Comparison of ENCODE assay signal across 16 cellular contexts in genomic region chr1:15173863-15174614, GRCh38. TPM values are rescaled to one million over a fixed set of nuclear protein-coding genes. Genes with fewer than 3 reads are reported as not detected.
A peak's percentile ranks its signal among the peaks of the same experiment; 100 is the strongest.
DNase-seq lines count a peak whose midpoint lies in the region; ATAC-seq and TF ChIP-seq lines count a peak whose summit lies in the region.
"Had no signal": no experiment of that assay in that cellular context is flagged by ENCODE, and none has a peak within 500 bp of the region (broad histone marks: within the 10 kb centered on the region; RNA-seq: fewer than 3 reads in every experiment).

No MANE protein-coding gene starts in this region.

- H3K27me3 ChIP-seq in HCT116 (ENCODE audit: insufficient read depth, low read length) (no peaks in the 10 kb centered on the region), colonic mucosa (no peaks in the 10 kb centered on the region), spleen (replicated peaks in 1 of 7) (peaks cover 0 to 7% (median 0%) of the 10 kb centered on the region in 7 donors)
- H3K27me3 ChIP-seq: brain microvascular endothelial cell had no signal

- intact Hi-C loops in HCT116 (cut with micrococcal nuclease) = no loop called here
- intact Hi-C loops in colonic mucosa (cut with DNase I) = no loop called here
- intact Hi-C loops in spleen (cut with DNase I; ENCODE audit: low total_unique reads) = no loop called here

- no peaks in the 10 kb centered on the region for H3K27me3 Mint-ChIP-seq in nephron progenitor cell (ENCODE audit: low read depth, poor library complexity)
- H3K27me3 Mint-ChIP-seq: progenitor cell of endocrine pancreas had no signal

- H3K4me2 ChIP-seq in HCT116 (ENCODE audit: low read length) = peak overlapping the region; percentile 86

- TF ChIP-seq RAD21 in HCT116 (IDR thresholded peaks at IDR 0.05; ENCODE audit: low read depth) = no peak

- DNase-seq in HCT116 (ENCODE audit: low read depth, low spot score) = no peak
- DNase-seq in NCI-H526 (lab: John Stamatoyannopoulos, UW) = peak; percentile 95 to 96
- DNase-seq in colonic mucosa = peak; percentile 74
- DNase-seq in nephron progenitor cell = no peak
- DNase-seq in spleen = no peak
- no peak for DNase-seq in activated gamma-delta T cell treated with Interleukin-2 at 50 U/mL for 16 hours
- DNase-seq: activated naive CD4-positive, alpha-beta T cell treated with anti-CD3 and anti-CD28 coated beads for 36 hours; brain microvascular endothelial cell; DMS153; naive thymus-derived CD4-positive, alpha-beta T cell; NCI-H187 treated with DMSO at 0.1 percent for 48 hours; T-helper 1 cell had no signal

- TF ChIP-seq CTCF in HCT116 (IDR thresholded peaks at IDR 0.05 in 2 of 3, conservative IDR thresholded peaks at IDR 0.05 in 1 of 3; ENCODE audit: borderline replicate concordance in 1 of 3, insufficient read depth in 1 of 3, low read depth in 2 of 3, low read length in 2 of 3) (no peak), colonic mucosa (IDR thresholded peaks at IDR 0.05) (no peak), nephron progenitor cell (IDR thresholded peaks at IDR 0.05) (no peak), spleen (IDR thresholded peaks at IDR 0.05 in 8 of 11, conservative IDR thresholded peaks at IDR 0.05 in 3 of 11) (no peak)

- H3K27ac ChIP-seq in HCT116 (ENCODE audit: low read depth, low read length) = peak overlapping the region; percentile 80
- peak overlapping the region; percentile 22 for H3K27ac ChIP-seq in colonic mucosa
- no peak overlapping the region for H3K27ac ChIP-seq in spleen
- H3K27ac ChIP-seq: brain microvascular endothelial cell had no signal

- H4K20me1 ChIP-seq in HCT116 (ENCODE audit: insufficient read depth) = peaks cover 1% of the 10 kb centered on the region; the same call in 1 of the 2 replicates

- no peak overlapping the region for H3K4me3 Mint-ChIP-seq in nephron progenitor cell
- H3K4me3 Mint-ChIP-seq: activated naive CD4-positive, alpha-beta T cell treated with anti-CD3 and anti-CD28 coated beads for 36 hours; naive thymus-derived CD4-positive, alpha-beta T cell had no signal

- peaks cover 55% of the 10 kb centered on the region for H3K4me1 Mint-ChIP-seq in nephron progenitor cell

- no peak for TF ChIP-seq POLR2A in HCT116 (IDR thresholded peaks at IDR 0.05; ENCODE audit: borderline replicate concordance, extremely low read depth, insufficient read depth, insufficient read length)
- no peak for TF ChIP-seq POLR2A in spleen (IDR thresholded peaks at IDR 0.05)

- peak overlapping the region; percentile 0 to 45 for H3K4me3 ChIP-seq in HCT116 (replicated peaks in 1 of 2; ENCODE audit: low read depth in 1 of 2, low read length in 2 of 2)
- H3K4me3 ChIP-seq in colonic mucosa = no peak overlapping the region
- no peak overlapping the region for H3K4me3 ChIP-seq in spleen

- POLR2A ChIA-PET in HCT116 (lab: Charles Lee) = interaction anchor here (0.6 to 1.5 kb wide), 3 partner anchors 9 to 21 kb away, joined by 3 to 7 read pairs (median 4); no protein-coding TSS in a partner anchor

- CTCF ChIA-PET in HCT116 (lab: Charles Lee) = interaction anchor here (1.5 kb wide), 1 partner anchor 21 kb away, joined by 4 read pairs; the partner anchor contains the start of gene TMEM51

- H3K36me3 ChIP-seq in HCT116 (ENCODE audit: control insufficient read depth in 1 of 2, insufficient read depth in 2 of 2, low read length in 2 of 2) (no peaks in the 10 kb centered on the region), colonic mucosa (no peaks in the 10 kb centered on the region), spleen (no peaks in the 10 kb centered on the region)
- H3K36me3 ChIP-seq: brain microvascular endothelial cell had no signal

- ATAC-seq in HCT116 (peak; percentile 57), GM19351 (IDR thresholded peaks at IDR 0.05; ENCODE audit: unreplicated experiment) (no peak), HG02623 (IDR thresholded peaks at IDR 0.05; ENCODE audit: unreplicated experiment) (no peak)
- ATAC-seq: activated CD4-positive, CD25-positive, alpha-beta regulatory T cell treated with anti-CD3 and anti-CD28 coated beads, Interleukin-2, amount 50 U/mL, for 24 hours; naive thymus-derived CD4-positive, alpha-beta T cell had no signal

- H3K9me2 ChIP-seq in HCT116 (ENCODE audit: insufficient read depth) = no peaks in the 10 kb centered on the region

- peaks cover 86% of the 10 kb centered on the region for H3K79me2 ChIP-seq in HCT116 (ENCODE audit: insufficient read depth, low read length)

- H3K9me3 Mint-ChIP-seq in nephron progenitor cell = no peaks in the 10 kb centered on the region

- RAD21 ChIA-PET in HCT116 (lab: Charles Lee; ENCODE audit: low non-redundant PET in 1 of 2, low total read pairs in 2 of 2, uncharacterized antibody in 2 of 2, unreplicated experiment in 2 of 2) = interaction anchor here (1.1 to 1.3 kb wide), 2 partner anchors 11 to 21 kb away, joined by 3 to 4 read pairs; no protein-coding TSS in a partner anchor

- H2AFZ ChIP-seq in HCT116 (ENCODE audit: low read depth, low read length, poor library complexity, severe bottlenecking) = no peak overlapping the region

- no TSS peak for BruUV-seq in HCT116 (replicated peaks; lab: Mats Ljungman, UMichigan)

- no peaks in the 10 kb centered on the region for H3K9me3 ChIP-seq in HCT116 (ENCODE audit: control insufficient read depth in 1 of 2, insufficient read depth in 1 of 2, low read depth in 1 of 2, low read length in 2 of 2)
- no peaks in the 10 kb centered on the region for H3K9me3 ChIP-seq in colonic mucosa
- no peaks in the 10 kb centered on the region for H3K9me3 ChIP-seq in spleen

- H3K9ac ChIP-seq in HCT116 (ENCODE audit: low read length) = peak overlapping the region; percentile 52
- peak overlapping the region in 1 of 2 donors; percentile 55 for H3K9ac ChIP-seq in colonic mucosa (ENCODE audit: low read depth in 2 of 2, low read length in 2 of 2)

- H3K36me3 Mint-ChIP-seq in nephron progenitor cell (ENCODE audit: low read depth) = no peaks in the 10 kb centered on the region

- peak overlapping the region; percentile 71 for H3K27ac Mint-ChIP-seq in nephron progenitor cell
- H3K27ac Mint-ChIP-seq: activated naive CD4-positive, alpha-beta T cell treated with anti-CD3 and anti-CD28 coated beads for 36 hours; naive thymus-derived CD4-positive, alpha-beta T cell; progenitor cell of endocrine pancreas had no signal

- H3K4me1 ChIP-seq in HCT116 (ENCODE audit: control insufficient read depth in 1 of 2, insufficient read depth in 2 of 2, low read length in 2 of 2) (peaks cover 78 to 96% of the 10 kb centered on the region in 2 experiments), colonic mucosa (no peaks in the 10 kb centered on the region), spleen (peaks cover 10 to 50% (median 28%) of the 10 kb centered on the region in 6 donors)

- WGBS in spleen, 5 donors = 72 to 84% (median 81%) methylated on average over 11 of the region's 11 CpGs

TF ChIP-seq in HCT116, 20 proteins besides CTCF, POLR2A, EP300 and RAD21:
- TF ChIP-seq TCF7L2 (IDR thresholded peaks at IDR 0.05; ENCODE audit: borderline replicate concordance, extremely low read depth, insufficient read depth, insufficient read length) = peak; percentile 33
- TF ChIP-seq EZH2 (IDR thresholded peaks at IDR 0.05) = no peak
- peak; percentile 27; the same call in 1 of the 2 replicates for TF ChIP-seq POLR2AphosphoS5 (IDR thresholded peaks at IDR 0.05; ENCODE audit: low read depth, low read length)
TF ChIP-seq in HCT116: peak in this region for 2.

RNA-seq across cellular contexts. Expression of gene TMEM51, which starts 20.5 kb away (rescaled TPM):
- total RNA-seq in HCT116 (2021; ENCODE audit: unreplicated experiment) (16.6 TPM), colonic mucosa (10 to 100 TPM; 21.3 to 28.6 TPM), spleen (10 to 100 TPM in 3 of 7 donors, 1 to 10 TPM in 4; 6.0 to 13.8 (median 8.4) TPM)
- 20.3 and 22.4 TPM in 2 replicates for polyA plus RNA-seq in HCT116 (2012)
- 1 to 10 TPM; 3.5 to 5.3 (median 3.9) TPM for polyA plus RNA-seq in spleen
- polyA plus RNA-seq: naive thymus-derived CD4-positive, alpha-beta T cell had no signal

Comparison
In these comparisons a context has a peak if more than half of its experiments do, and no peak if none do; other contexts are left out.
1. DNase-seq: peak in NCI-H526 (2 of 2) and colonic mucosa (single experiment); none in HCT116 (single experiment), nephron progenitor cell (single experiment), spleen (single experiment) and activated gamma-delta T cell treated with Interleukin-2 at 50 U/mL for 16 hours (single experiment).
2. H3K27ac ChIP-seq: peak in HCT116 (single experiment) and colonic mucosa (single experiment); none in spleen (0 of 8).
3. H3K4me3 ChIP-seq: peak in HCT116 (2 of 2); none in colonic mucosa (single experiment) and spleen (0 of 8).